Comparison of ENCODE assay signal across 20 cellular contexts in the genomic region with DNA sequence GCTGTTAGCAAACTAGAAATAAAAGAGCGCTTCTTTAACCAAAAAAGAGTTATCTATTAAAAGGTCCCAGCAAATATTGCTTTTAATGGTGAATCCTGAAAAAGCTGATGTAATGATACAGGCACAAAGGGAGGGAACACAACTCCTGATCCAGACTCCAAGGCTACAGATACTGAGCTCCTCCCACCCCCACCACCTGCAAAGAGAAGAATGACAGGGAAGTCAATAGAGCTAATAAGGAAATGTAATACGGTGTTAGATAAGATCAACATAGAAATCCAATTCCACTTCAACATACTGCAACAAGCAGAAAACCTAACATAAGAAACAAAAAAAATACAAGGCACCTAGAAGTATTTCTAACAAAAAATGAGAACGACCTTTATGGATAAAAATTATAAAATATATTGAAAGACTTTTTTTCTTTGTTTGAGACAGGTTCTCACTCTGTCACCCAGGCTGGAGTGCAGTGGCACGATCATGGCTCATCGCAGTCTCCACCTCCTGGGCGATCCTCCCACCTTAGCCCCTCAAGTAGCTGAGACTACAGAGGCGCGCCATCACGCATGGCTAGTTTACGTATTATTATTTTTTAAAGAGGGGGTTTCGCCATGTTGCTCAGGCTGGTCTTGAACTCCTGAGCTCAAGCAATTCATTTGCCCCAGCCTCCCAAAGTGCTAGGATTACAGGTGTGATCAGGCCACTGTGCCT.
A peak's percentile ranks its signal among the peaks of the same experiment; 100 is the strongest.
DNase-seq lines count a peak whose midpoint lies in the region; ATAC-seq and TF ChIP-seq lines count a peak whose summit lies in the region.
"Had no signal": no experiment of that assay in that cellular context is flagged by ENCODE, and none has a peak within 500 bp of the region (broad histone marks: within the 10 kb centered on the region; RNA-seq: fewer than 3 reads in every experiment).

No MANE protein-coding gene starts in this region.

- DNase-seq in DMS53 treated with DMSO at 0.1 percent for 48 hours (lab: John Stamatoyannopoulos, UW; ENCODE audit: unreplicated experiment) (peak; percentile 64), NCI-H1105 (lab: John Stamatoyannopoulos, UW) (peak; percentile 48), NCI-H69 (lab: John Stamatoyannopoulos, UW) (peak; percentile 52), neural crest cell (ENCODE audit: low read depth, low spot score) (no peak), HAP-1 (ENCODE audit: low spot score in 2 of 2) (no peak), glomerular visceral epithelial cell (ENCODE audit: extremely low spot score) (no peak)
- no peak for DNase-seq in activated CD4-positive, alpha-beta T cell treated with anti-CD3 and anti-CD28 coated beads for 48 hours
- no peak for DNase-seq in naive thymus-derived CD8-positive, alpha-beta T cell
- DNase-seq: activated CD4-positive, alpha-beta T cell treated with anti-CD3 and anti-CD28 coated beads for 4 hours; activated naive CD4-positive, alpha-beta T cell treated with anti-CD3 and anti-CD28 coated beads, Interleukin-2, amount 50 U/mL, for 16 hours; activated T-cell treated with anti-CD3 and anti-CD28 coated beads for 4 hours; cortex of kidney; MV-4-11; SIG-M5; stimulated activated naive CD4-positive, alpha-beta T cell treated with Interleukin-2 at 50 U/mL for 16 hours; upper lobe of right lung had no signal

- H3K4me1 Mint-ChIP-seq in neural crest cell = peaks cover 90% of the 10 kb centered on the region
- peaks cover 32 to 69% (median 56%) of the 10 kb centered on the region in 4 donors for H3K4me1 Mint-ChIP-seq in naive thymus-derived CD8-positive, alpha-beta T cell

- no peaks in the 10 kb centered on the region for H3K27me3 Mint-ChIP-seq in neural crest cell (ENCODE audit: low read depth)
- H3K27me3 Mint-ChIP-seq in naive thymus-derived CD8-positive, alpha-beta T cell = no peaks in the 10 kb centered on the region
- H3K27me3 Mint-ChIP-seq: B cell; natural killer cell treated with Interleukin-12 subunit alpha and Interleukin-12 subunit beta and Interleukin-15 and Interleukin-18, amount 100 ng/mL, for 72 hours had no signal

- H3K4me3 ChIP-seq in HAP-1 = no peak overlapping the region
- H3K4me3 ChIP-seq: gastroesophageal sphincter, lung, upper lobe of right lung had no signal

- peak overlapping the region; percentile 68 for H3K4me3 Mint-ChIP-seq in neural crest cell
- no peak overlapping the region for H3K4me3 Mint-ChIP-seq in naive thymus-derived CD8-positive, alpha-beta T cell
- H3K4me3 Mint-ChIP-seq: B cell; natural killer cell treated with Interleukin-12 subunit alpha and Interleukin-12 subunit beta and Interleukin-15 and Interleukin-18, amount 100 ng/mL, for 72 hours had no signal

- no peaks in the 10 kb centered on the region for H3K36me3 Mint-ChIP-seq in neural crest cell (ENCODE audit: low read depth)
- H3K36me3 Mint-ChIP-seq in naive thymus-derived CD8-positive, alpha-beta T cell = peaks cover 0 to 2% (median 0%) of the 10 kb centered on the region in 3 donors
- H3K36me3 Mint-ChIP-seq: natural killer cell treated with Interleukin-12 subunit alpha and Interleukin-12 subunit beta and Interleukin-15 and Interleukin-18, amount 100 ng/mL, for 72 hours had no signal

- peak overlapping the region; percentile 76 for H3K27ac Mint-ChIP-seq in neural crest cell (ENCODE audit: unreplicated experiment)
- H3K27ac Mint-ChIP-seq in naive thymus-derived CD8-positive, alpha-beta T cell = no peak overlapping the region
- H3K27ac Mint-ChIP-seq: B cell; natural killer cell treated with Interleukin-12 subunit alpha and Interleukin-12 subunit beta and Interleukin-15 and Interleukin-18, amount 100 ng/mL, for 72 hours had no signal

- H3K9me3 Mint-ChIP-seq in neural crest cell = no peaks in the 10 kb centered on the region
- no peaks in the 10 kb centered on the region for H3K9me3 Mint-ChIP-seq in naive thymus-derived CD8-positive, alpha-beta T cell
- H3K9me3 Mint-ChIP-seq: natural killer cell treated with Interleukin-12 subunit alpha and Interleukin-12 subunit beta and Interleukin-15 and Interleukin-18, amount 100 ng/mL, for 72 hours had no signal

- in situ Hi-C loops in HAP-1 (cut with MboI; ENCODE audit: low sequenced_read_pairs) = no loop called here

- POLR2A ChIA-PET in naive thymus-derived CD8-positive, alpha-beta T cell (lab: Charles Lee) = interaction anchor here (1.1 to 1.2 kb wide), 3 partner anchors 12 to 192 kb away, joined by 3 read pairs; partner anchors contain the start of gene HDAC4

- no peaks in the 10 kb centered on the region for H3K9me3 ChIP-seq in HAP-1
- H3K9me3 ChIP-seq: gastroesophageal sphincter, upper lobe of right lung had no signal

- no peaks in the 10 kb centered on the region for H3K4me1 ChIP-seq in HAP-1

- H3K36me3 ChIP-seq in HAP-1 (replicated peaks) = no peaks in the 10 kb centered on the region
- H3K36me3 ChIP-seq: upper lobe of right lung had no signal

- no peak for ATAC-seq in naive thymus-derived CD8-positive, alpha-beta T cell
- ATAC-seq: gastroesophageal sphincter; natural killer cell treated with Interleukin-12 subunit alpha and Interleukin-12 subunit beta and Interleukin-15 and Interleukin-18, amount 100 ng/mL, for 72 hours; upper lobe of right lung had no signal

- no peak for TF ChIP-seq CTCF in neural crest cell (conservative IDR thresholded peaks at IDR 0.05)

- H3K27me3 ChIP-seq in HAP-1 (ENCODE audit: low read depth) = no peaks in the 10 kb centered on the region
- H3K27me3 ChIP-seq: gastroesophageal sphincter, upper lobe of right lung had no signal

Comparison
In these comparisons a context has a peak if more than half of its experiments do, and no peak if none do; other contexts are left out.
1. DNase-seq: peak in DMS53 treated with DMSO at 0.1 percent for 48 hours (single experiment), NCI-H1105 (single experiment) and NCI-H69 (single experiment); none in neural crest cell (single experiment), activated CD4-positive, alpha-beta T cell treated with anti-CD3 and anti-CD28 coated beads for 48 hours (single experiment), HAP-1 (0 of 2), naive thymus-derived CD8-positive, alpha-beta T cell (0 of 10) and glomerular visceral epithelial cell (single experiment).